18 cellular contexts compared by ENCODE assay signal in the genomic region with DNA sequence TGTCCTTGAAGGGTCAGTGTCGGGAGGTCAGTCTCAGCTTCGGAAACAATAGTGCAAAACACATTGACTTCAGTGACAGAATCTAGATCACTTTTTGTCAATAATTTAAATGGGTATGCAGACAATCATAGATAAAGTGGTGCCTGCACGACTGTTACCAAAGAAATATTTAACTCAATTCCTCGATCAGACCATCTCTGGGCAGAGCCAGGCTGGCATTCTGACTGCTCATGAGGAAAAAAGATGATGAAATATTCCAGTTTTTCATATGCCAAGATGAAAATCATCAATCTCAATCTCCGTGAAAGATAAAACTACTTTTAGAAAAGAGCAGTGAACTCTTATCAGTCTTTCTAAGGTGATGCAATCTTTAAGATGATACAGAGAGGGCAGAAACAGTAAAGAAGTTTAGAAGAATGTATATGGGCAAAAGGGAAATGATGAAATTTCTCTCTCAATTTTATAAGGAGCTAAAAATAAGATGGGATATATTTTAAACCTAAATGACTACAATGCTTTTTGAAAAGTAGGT.
"Had no signal": no experiment of that assay in that cellular context is flagged by ENCODE, and none has a peak within 500 bp of the region (broad histone marks: within the 10 kb centered on the region; RNA-seq: fewer than 3 reads in every experiment).

No MANE protein-coding gene starts in this region.

- H3K36me3 ChIP-seq: spleen, tibial nerve had no signal

- H3K4me3 ChIP-seq: dorsolateral prefrontal cortex, mucosa of descending colon, spleen, tibial nerve had no signal

- H3K27me3 Mint-ChIP-seq: stimulated activated memory B cell treated with anti-CD40 and anti-IgM and Interleukin-4, amounts not matched to agents 10 μg/mL and 1 μg/mL and 100 μg/mL, for 72 hours had no signal

- H3K9me3 ChIP-seq: mucosa of descending colon, spleen, tibial nerve had no signal

- H3K36me3 Mint-ChIP-seq: natural killer cell; stimulated activated memory B cell treated with anti-CD40 and anti-IgM and Interleukin-4, amounts not matched to agents 10 μg/mL and 1 μg/mL and 100 μg/mL, for 72 hours had no signal

- H3K27ac ChIP-seq: dorsolateral prefrontal cortex, spleen, tibial nerve had no signal

- H3K4me1 ChIP-seq: spleen, tibial nerve had no signal

- ATAC-seq: left lobe of liver; mucosa of descending colon; natural killer cell; sciatic nerve; stimulated activated memory B cell treated with anti-CD40 and anti-IgM and Interleukin-4, amounts not matched to agents 10 μg/mL and 1 μg/mL and 100 μg/mL, for 72 hours had no signal

- H3K9me3 Mint-ChIP-seq: neural crest cell; stimulated activated memory B cell treated with anti-CD40 and anti-IgM and Interleukin-4, amounts not matched to agents 10 μg/mL and 1 μg/mL and 100 μg/mL, for 72 hours; stimulated activated naive CD8-positive, alpha-beta T cell treated with anti-CD3 and anti-CD28 coated beads, Interleukin-15, Interleukin-2, amounts not matched to agents 100 ng/mL and 50 ng/mL, for 24 hours had no signal

- DNase-seq: cortex of kidney; dorsolateral prefrontal cortex; effector CD8-positive, alpha-beta T cell; foreskin melanocyte; head of caudate nucleus; hippocampal formation; mucosa of descending colon; natural killer cell; spleen; stimulated activated CD4-positive, alpha-beta T cell treated with anti-CD3 and anti-CD28 coated beads, Interleukin-15, amount 100 ng/mL, for 24 hours; stimulated activated CD4-positive, alpha-beta T cell treated with anti-CD3 and anti-CD28 coated beads, Interleukin-1b, Interleukin-23, amount 100 ng/mL, for 48 hours; stimulated activated CD4-positive, alpha-beta T cell treated with anti-CD3 and anti-CD28 coated beads, Interleukin-4, amount 100 ng/mL, for 24 hours had no signal

- H3K4me1 Mint-ChIP-seq: natural killer cell; stimulated activated memory B cell treated with anti-CD40 and anti-IgM and Interleukin-4, amounts not matched to agents 10 μg/mL and 1 μg/mL and 100 μg/mL, for 72 hours had no signal

- H3K27ac Mint-ChIP-seq: natural killer cell; stimulated activated memory B cell treated with anti-CD40 and anti-IgM and Interleukin-4, amounts not matched to agents 10 μg/mL and 1 μg/mL and 100 μg/mL, for 72 hours; stimulated activated naive CD8-positive, alpha-beta T cell treated with anti-CD3 and anti-CD28 coated beads, Interleukin-15, Interleukin-2, amounts not matched to agents 100 ng/mL and 50 ng/mL, for 24 hours had no signal

- H3K4me3 Mint-ChIP-seq: natural killer cell; neural crest cell; stimulated activated memory B cell treated with anti-CD40 and anti-IgM and Interleukin-4, amounts not matched to agents 10 μg/mL and 1 μg/mL and 100 μg/mL, for 72 hours; stimulated activated naive CD8-positive, alpha-beta T cell treated with anti-CD3 and anti-CD28 coated beads, Interleukin-15, Interleukin-2, amounts not matched to agents 100 ng/mL and 50 ng/mL, for 24 hours had no signal

- H3K27me3 ChIP-seq: spleen, tibial nerve had no signal
